Comparison of ENCODE assay signal across 20 cellular contexts in genomic region chr10:48296699-48297098, GRCh38. TPM values are rescaled to one million over a fixed set of nuclear protein-coding genes. Genes with fewer than 3 reads are reported as not detected.
DNase-seq lines count a peak whose midpoint lies in the region; TF ChIP-seq lines count a peak whose summit lies in the region.
"Had no signal": no experiment of that assay in that cellular context is flagged by ENCODE, and none has a peak within 500 bp of the region (broad histone marks: within the 10 kb centered on the region; RNA-seq: fewer than 3 reads in every experiment).

No MANE protein-coding gene starts in this region.

- H3K27ac Mint-ChIP-seq in neural progenitor cell (peak overlapping the region; percentile 85), MCF 10A (ENCODE audit: low read depth, unreplicated experiment) (no peak overlapping the region)
- H3K27ac Mint-ChIP-seq: CD8-positive, alpha-beta T cell; HFFc6 had no signal

- H3K9ac ChIP-seq in neural progenitor cell = no peak overlapping the region
- H3K9ac ChIP-seq: BLaER1 had no signal

- H3K4me2 ChIP-seq in neural progenitor cell = no peak overlapping the region
- H3K4me2 ChIP-seq: BLaER1 had no signal

- H3K9me3 ChIP-seq in neural progenitor cell (ENCODE audit: low read depth) (no peaks in the 10 kb centered on the region), suprapubic skin (no peaks in the 10 kb centered on the region)
- H3K9me3 ChIP-seq: BLaER1 had no signal

- no peak for TF ChIP-seq EP300 in suprapubic skin (IDR thresholded peaks at IDR 0.05)

- H3K4me3 Mint-ChIP-seq in neural progenitor cell (no peak overlapping the region), MCF 10A (ENCODE audit: unreplicated experiment) (no peak overlapping the region)
- H3K4me3 Mint-ChIP-seq: CD8-positive, alpha-beta T cell; HFFc6 had no signal

- H3K4me1 Mint-ChIP-seq in neural progenitor cell = no peaks in the 10 kb centered on the region
- H3K4me1 Mint-ChIP-seq in MCF 10A (ENCODE audit: insufficient read depth, unreplicated experiment) = no peaks in the 10 kb centered on the region

- H3K36me3 ChIP-seq in neural progenitor cell (no peaks in the 10 kb centered on the region), suprapubic skin (no peaks in the 10 kb centered on the region)
- H3K36me3 ChIP-seq: BLaER1 had no signal

- no peaks in the 10 kb centered on the region for H3K27me3 ChIP-seq in neural progenitor cell
- peaks cover 2% of the 10 kb centered on the region for H3K27me3 ChIP-seq in suprapubic skin
- H3K27me3 ChIP-seq: BLaER1 had no signal

- H2AFZ ChIP-seq in neural progenitor cell (replicated peaks) = no peak overlapping the region

- peak; percentile 26 for DNase-seq in iPS-NIHi11 (ENCODE audit: low spot score)
- no peak for DNase-seq in neural progenitor cell (ENCODE audit: low spot score)
- DNase-seq in globus pallidus (ENCODE audit: low spot score) = no peak
- no peak for DNase-seq in suprapubic skin (ENCODE audit: low spot score in 2 of 2)
- no peak for DNase-seq in MCF 10A (ENCODE audit: unreplicated experiment)
- DNase-seq in germinal center (ENCODE audit: low spot score) = no peak
- DNase-seq: 8988T; Calu3; CD8-positive, alpha-beta T cell; DMS79 treated with DMSO at 0.1 percent for 48 hours; GF-D8; GOT3; H7; HFFc6 had no signal

- CTCF ChIA-PET in MCF 10A (lab: Yijun Ruan, JAX) = no interaction called here

- H3K4me3 ChIP-seq in neural progenitor cell (no peak overlapping the region), suprapubic skin (no peak overlapping the region)
- H3K4me3 ChIP-seq: BLaER1 had no signal

- H3K27me3 Mint-ChIP-seq in neural progenitor cell (ENCODE audit: insufficient read depth, low read depth) = peaks cover 6% of the 10 kb centered on the region
- no peaks in the 10 kb centered on the region for H3K27me3 Mint-ChIP-seq in MCF 10A (ENCODE audit: insufficient read depth, unreplicated experiment)

- H3K27ac ChIP-seq in C4-2B = peak overlapping the region; percentile 63; the same call in 1 of the 2 replicates
- H3K27ac ChIP-seq in VCaP = peak overlapping the region; percentile 61
- H3K27ac ChIP-seq in neural progenitor cell = no peak overlapping the region
- H3K27ac ChIP-seq in suprapubic skin = no peak overlapping the region
- H3K27ac ChIP-seq: BLaER1, HL-60 had no signal

- no peaks in the 10 kb centered on the region for H3F3A ChIP-seq in neural progenitor cell (ENCODE audit: low read depth)

- TF ChIP-seq POLR2A in suprapubic skin (IDR thresholded peaks at IDR 0.05) = no peak

- 81% methylated on average over 4 of the region's 4 CpGs for WGBS in suprapubic skin

- no peaks in the 10 kb centered on the region for H3K79me2 ChIP-seq in neural progenitor cell (ENCODE audit: low read depth)

- H3K9me3 Mint-ChIP-seq in neural progenitor cell = no peaks in the 10 kb centered on the region
- H3K9me3 Mint-ChIP-seq in MCF 10A (ENCODE audit: unreplicated experiment) = no peaks in the 10 kb centered on the region
- H3K9me3 Mint-ChIP-seq: CD8-positive, alpha-beta T cell; HFFc6 had no signal

- intact Hi-C loops in MCF 10A (cut with micrococcal nuclease) = no loop called here

- TF ChIP-seq CTCF in C4-2B (conservative IDR thresholded peaks at IDR 0.05) = no peak
- no peak for TF ChIP-seq CTCF in VCaP (conservative IDR thresholded peaks at IDR 0.05)
- TF ChIP-seq CTCF in neural progenitor cell (IDR thresholded peaks at IDR 0.05) = no peak
- no peak for TF ChIP-seq CTCF in suprapubic skin (IDR thresholded peaks at IDR 0.05)
- no peak for TF ChIP-seq CTCF in MCF 10A (IDR thresholded peaks at IDR 0.05; ENCODE audit: unreplicated experiment)

- POLR2A ChIA-PET in MCF 10A (lab: Yijun Ruan, JAX) = no interaction called here

- BruUV-seq in MCF 10A (replicated peaks; lab: Mats Ljungman, UMichigan) = no TSS peak

- H3K36me3 Mint-ChIP-seq in neural progenitor cell (no peaks in the 10 kb centered on the region), MCF 10A (ENCODE audit: insufficient read depth, unreplicated experiment) (no peaks in the 10 kb centered on the region)
- H3K36me3 Mint-ChIP-seq: CD8-positive, alpha-beta T cell had no signal

- no peaks in the 10 kb centered on the region for H4K20me1 ChIP-seq in neural progenitor cell (ENCODE audit: low read depth)
- H4K20me1 ChIP-seq: BLaER1 had no signal

- H3K4me1 ChIP-seq in neural progenitor cell = no peaks in the 10 kb centered on the region
- no peaks in the 10 kb centered on the region for H3K4me1 ChIP-seq in suprapubic skin

RNA-seq across cellular contexts. Expression of gene MAPK8, which starts 9.8 kb away (rescaled TPM):
- 137 and 166 TPM in 2 replicates for total RNA-seq in neural progenitor cell (ENCODE audit: low replicate concordance)
- total RNA-seq in suprapubic skin = 10 to 100 TPM; 35.3 to 61.9 (median 42.5) TPM
- 48.9 and 52.9 TPM in 2 replicates for total RNA-seq in MCF 10A (2022)

RNA-seq across cellular contexts. Expression of gene FRMPD2, which starts 22.2 kb away (rescaled TPM):
- total RNA-seq in neural progenitor cell (ENCODE audit: low replicate concordance) (0.22 TPM in 1 of 2 replicates, not detected in the other), suprapubic skin (under 1 TPM in 1 of 4 donors, not detected in 3; 0.72 TPM), MCF 10A (2022) (0.98 and 1.3 TPM in 2 replicates)
- total RNA-seq: A673; CD8-positive, alpha-beta T cell; H7; HFFc6; HT1080 had no signal

Comparison
In these comparisons a context has a peak if more than half of its experiments do, and no peak if none do; other contexts are left out.
1. H3K27ac ChIP-seq: peak in C4-2B (single experiment) and VCaP (single experiment); none in neural progenitor cell (single experiment) and suprapubic skin (single experiment).